Comparison of ENCODE assay signal across 8 cellular contexts in the genomic region with DNA sequence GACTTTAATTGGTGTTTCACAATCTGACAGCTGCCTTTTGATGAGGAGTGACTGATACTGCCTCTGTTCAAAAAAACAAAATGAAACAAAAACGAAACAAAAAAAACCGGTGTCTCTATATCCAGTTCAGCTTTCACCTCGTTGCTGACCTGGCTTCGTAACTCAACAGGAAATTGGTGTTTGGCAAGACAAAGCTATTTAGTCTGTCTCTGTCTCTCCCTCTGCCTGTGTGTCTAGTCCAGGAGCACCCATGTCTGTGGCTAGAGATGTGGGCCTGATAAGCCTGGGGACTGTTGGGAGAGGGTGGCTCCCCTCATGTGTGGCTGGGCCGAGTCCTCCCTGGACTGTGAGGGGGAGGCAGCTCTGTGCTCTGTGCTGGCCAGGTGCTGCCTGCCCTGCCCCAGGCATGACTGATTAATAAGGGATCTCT. TPM values are rescaled to one million over a fixed set of nuclear protein-coding genes. Genes with fewer than 3 reads are reported as not detected.
DNase-seq lines count a peak whose midpoint lies in the region; ATAC-seq and TF ChIP-seq lines count a peak whose summit lies in the region.

No MANE protein-coding gene starts in this region.

- H3K36me3 Mint-ChIP-seq in activated CD4-positive, alpha-beta T cell treated with anti-CD3 and anti-CD28 coated beads for 36 hours (ENCODE audit: low read depth) = no peaks in the 10 kb centered on the region

- H3K4me3 ChIP-seq in RWPE2 (ENCODE audit: severe bottlenecking) (no peak overlapping the region), fibroblast of pulmonary artery (replicated peaks; ENCODE audit: low read depth, low read length) (no peak overlapping the region), stomach smooth muscle (ENCODE audit: low read length in 2 of 2) (peak overlapping the region in 1 of 2 donors; percentile 60), HAP-1 (no peak overlapping the region)

- H3K9ac ChIP-seq in stomach smooth muscle (ENCODE audit: low read length in 2 of 2) = peak overlapping the region; percentile 7 to 68

- no peaks in the 10 kb centered on the region for H3K9me3 ChIP-seq in RWPE2 (ENCODE audit: severe bottlenecking)
- H3K9me3 ChIP-seq in stomach smooth muscle (ENCODE audit: control insufficient read depth in 2 of 2, low read length in 2 of 2) = no peaks in the 10 kb centered on the region
- no peaks in the 10 kb centered on the region for H3K9me3 ChIP-seq in HAP-1

- H3K4me3 Mint-ChIP-seq in activated CD4-positive, alpha-beta T cell treated with anti-CD3 and anti-CD28 coated beads for 36 hours = peak overlapping the region; percentile 37

- H3K9me3 Mint-ChIP-seq in activated CD4-positive, alpha-beta T cell treated with anti-CD3 and anti-CD28 coated beads for 36 hours (ENCODE audit: low read depth) = no peaks in the 10 kb centered on the region

- intact Hi-C loops in activated CD4-positive, alpha-beta T cell treated with anti-CD3 and anti-CD28 coated beads for 36 hours (cut with DNase I, micrococcal nuclease) = no loop called here

- CTCF ChIA-PET in activated CD4-positive, alpha-beta T cell treated with anti-CD3 and anti-CD28 coated beads for 36 hours (lab: Charles Lee) = interaction anchor here (0.5 to 1.6 kb wide), 3 partner anchors 167 to 469 kb away, joined by 3 read pairs; a partner anchor contains a TSS

- H3K27me3 Mint-ChIP-seq in activated CD4-positive, alpha-beta T cell treated with anti-CD3 and anti-CD28 coated beads for 36 hours = no peaks in the 10 kb centered on the region

- in situ Hi-C loops in HAP-1 (cut with MboI; ENCODE audit: low sequenced_read_pairs) = no loop called here

- TF ChIP-seq CTCF in RWPE2 (IDR thresholded peaks at IDR 0.05; ENCODE audit: poor library complexity, severe bottlenecking) = no peak
- no peak for TF ChIP-seq CTCF in fibroblast of pulmonary artery (IDR thresholded peaks at IDR 0.05; ENCODE audit: low read length, missing control alignments)

- no peaks in the 10 kb centered on the region for H3K4me1 ChIP-seq in RWPE2 (ENCODE audit: insufficient read depth, poor library complexity, severe bottlenecking)
- H3K4me1 ChIP-seq in stomach smooth muscle (ENCODE audit: control insufficient read depth, insufficient read depth, low read length) = peaks cover 58% of the 10 kb centered on the region
- H3K4me1 ChIP-seq in HAP-1 = no peaks in the 10 kb centered on the region; the same call in 1 of the 2 replicates

- H3K27me3 ChIP-seq in RWPE2 (ENCODE audit: insufficient read depth, poor library complexity, severe bottlenecking) (peaks cover 45% of the 10 kb centered on the region), stomach smooth muscle (ENCODE audit: control insufficient read depth in 1 of 2, insufficient read depth in 2 of 2, low read length in 2 of 2) (no peaks in the 10 kb centered on the region), HAP-1 (ENCODE audit: low read depth) (peaks cover 10% of the 10 kb centered on the region)

- H3K27ac ChIP-seq in RWPE2 (ENCODE audit: poor library complexity, severe bottlenecking) (no peak overlapping the region), stomach smooth muscle (ENCODE audit: low read length) (peak overlapping the region; percentile 53)

- H3K36me3 ChIP-seq in RWPE2 (ENCODE audit: low read depth) = no peaks in the 10 kb centered on the region
- peaks cover 0 to 5% of the 10 kb centered on the region in 2 donors for H3K36me3 ChIP-seq in stomach smooth muscle (ENCODE audit: control insufficient read depth in 2 of 2, insufficient read depth in 2 of 2, low read length in 2 of 2)
- H3K36me3 ChIP-seq in HAP-1 (replicated peaks) = no peaks in the 10 kb centered on the region

- POLR2A ChIA-PET in activated CD4-positive, alpha-beta T cell treated with anti-CD3 and anti-CD28 coated beads for 36 hours (lab: Charles Lee) = no interaction called here

- ATAC-seq in activated CD4-positive, alpha-beta T cell treated with anti-CD3 and anti-CD28 coated beads for 36 hours = peak; percentile 91
- peak; percentile 66 for ATAC-seq in RWPE2 (ENCODE audit: low read depth)

- DNase-seq in activated CD4-positive, alpha-beta T cell treated with anti-CD3 and anti-CD28 coated beads for 36 hours = peak; percentile 30
- no peak for DNase-seq in activated CD4-positive, alpha-beta T cell treated with anti-CD3 and anti-CD28 coated beads, Interleukin-2, amount 50 U/mL, for 1 hour
- no peak for DNase-seq in RWPE2 (ENCODE audit: low spot score)
- DNase-seq in fibroblast of pulmonary artery (ENCODE audit: low read depth) = peak; percentile 35
- DNase-seq in SW480 (ENCODE audit: low spot score) = no peak
- DNase-seq in HAP-1 (ENCODE audit: low spot score in 2 of 2) = no peak
- DNase-seq in amniotic stem cell (lab: John Stamatoyannopoulos, UW) = no peak

- H3K4me1 Mint-ChIP-seq in activated CD4-positive, alpha-beta T cell treated with anti-CD3 and anti-CD28 coated beads for 36 hours = peaks cover 11% of the 10 kb centered on the region

- H3K27ac Mint-ChIP-seq in activated CD4-positive, alpha-beta T cell treated with anti-CD3 and anti-CD28 coated beads for 36 hours = peak overlapping the region; percentile 70

RNA-seq across cellular contexts. Expression of a gene that starts 11.3 kb away (rescaled TPM):
- total RNA-seq in activated CD4-positive, alpha-beta T cell treated with anti-CD3 and anti-CD28 coated beads for 36 hours = under 1 TPM; 0.11 TPM

RNA-seq across cellular contexts. Expression of a gene that starts 59.8 kb away (rescaled TPM):
- 10 to 100 TPM; 14.5 to 16.1 TPM for total RNA-seq in activated CD4-positive, alpha-beta T cell treated with anti-CD3 and anti-CD28 coated beads for 36 hours

Comparison
In these comparisons a context has a peak if more than half of its experiments do, and no peak if none do; other contexts are left out.
1. DNase-seq: peak in activated CD4-positive, alpha-beta T cell treated with anti-CD3 and anti-CD28 coated beads for 36 hours (single experiment) and fibroblast of pulmonary artery (single experiment); none in activated CD4-positive, alpha-beta T cell treated with anti-CD3 and anti-CD28 coated beads, Interleukin-2, amount 50 U/mL, for 1 hour (single experiment), RWPE2 (single experiment), SW480 (single experiment), HAP-1 (0 of 2) and amniotic stem cell (single experiment).